ENCODE assay signal across 20 cellular contexts in the genomic region with DNA sequence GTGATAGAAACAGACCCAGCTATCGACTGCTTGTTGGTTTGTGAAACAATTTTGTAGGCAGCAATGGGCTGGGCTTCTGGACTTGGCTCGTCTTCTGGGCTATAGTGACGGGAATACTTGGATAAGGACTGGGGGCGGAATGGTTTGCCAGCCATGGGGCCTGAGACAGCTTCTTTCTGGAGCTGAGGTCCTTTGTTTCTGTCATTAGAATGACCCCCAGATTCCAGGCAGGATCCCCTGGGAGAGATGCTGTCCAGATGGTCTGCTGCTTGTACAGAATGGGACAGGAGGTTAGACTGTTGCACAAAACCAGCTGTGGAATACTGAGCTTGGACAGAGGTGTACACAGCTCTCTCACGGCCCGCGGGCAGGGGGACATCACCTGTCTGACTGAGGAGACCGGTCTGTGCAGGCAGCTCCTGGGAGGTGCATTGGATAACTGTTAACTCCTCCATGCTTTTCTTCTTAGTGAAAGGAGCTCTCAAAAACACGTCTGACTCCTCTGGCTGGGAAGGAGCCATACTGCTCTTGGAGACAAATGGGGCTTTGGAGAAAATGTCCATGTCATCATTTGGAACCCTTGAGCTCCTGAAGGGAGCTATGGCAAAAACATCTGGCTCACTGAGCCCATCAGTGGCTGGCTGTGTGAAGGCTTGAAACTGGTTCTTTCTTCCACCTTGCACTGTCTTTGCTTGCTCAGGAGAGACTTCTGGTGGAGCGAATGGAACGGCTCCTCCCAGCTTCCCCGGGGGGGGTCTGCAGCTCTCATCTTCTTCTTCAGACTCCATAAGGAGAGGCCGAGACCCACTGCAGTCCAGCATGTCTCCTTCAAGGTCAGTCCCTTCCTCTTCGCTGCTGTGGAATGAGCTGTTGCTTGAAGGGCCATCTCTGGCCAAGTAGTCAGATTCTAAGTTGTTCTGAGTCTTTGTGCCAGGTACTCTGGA. TPM values are rescaled to one million over a fixed set of nuclear protein-coding genes. Genes with fewer than 3 reads are reported as not detected.
DNase-seq lines count a peak whose midpoint lies in the region; ATAC-seq and TF ChIP-seq lines count a peak whose summit lies in the region.
"Had no signal": no experiment of that assay in that cellular context is flagged by ENCODE, and none has a peak within 500 bp of the region (broad histone marks: within the 10 kb centered on the region; RNA-seq: fewer than 3 reads in every experiment).

No MANE protein-coding gene starts in this region.

- no peak overlapping the region for H2BK5ac ChIP-seq in IMR-90 (ENCODE audit: low read depth, low read length, poor library complexity, severe bottlenecking)

- H3K4me2 ChIP-seq in IMR-90 (ENCODE audit: low read depth, low read length), result no peak overlapping the region
- H3K4me2 ChIP-seq: PC-9, SK-N-SH had no signal

- no peak overlapping the region for H3K56ac ChIP-seq in IMR-90 (ENCODE audit: extremely low read depth, insufficient read depth, low read length)

- H3K23ac ChIP-seq in IMR-90 (ENCODE audit: low read depth, low read length), result no peak overlapping the region

- no peak for ATAC-seq in IMR-90 (ENCODE audit: low read depth)
- no peak for ATAC-seq in HG03097 (IDR thresholded peaks at IDR 0.05; ENCODE audit: low FRiP score, unreplicated experiment)

- no peak for TF ChIP-seq POLR2A in IMR-90 (IDR thresholded peaks at IDR 0.05; ENCODE audit: low read depth, low read length)

- WGBS in IMR-90 (ENCODE audit: extremely low coverage in 2 of 2, insufficient read length in 1 of 2), 2 experiments, result 100% methylated on average over 1 of the region's 14 CpGs; no CpG with 5 or more reads in 1 of the 2 experiments

- H4K20me1 ChIP-seq in IMR-90 (ENCODE audit: insufficient read depth, low read length), result no peaks in the 10 kb centered on the region; the same call in 1 of the 2 replicates

- intact Hi-C loops in IMR-90 (cut with micrococcal nuclease), result no loop called here

- H3K4ac ChIP-seq in IMR-90 (ENCODE audit: low read depth, low read length), result no peak overlapping the region

- no peaks in the 10 kb centered on the region for H3K4me1 Mint-ChIP-seq in endothelial cell (ENCODE audit: unreplicated experiment)
- H3K4me1 Mint-ChIP-seq: memory B cell had no signal

- TSS peak; percentile 5 for BruUV-seq in IMR-90 (replicated peaks; lab: Mats Ljungman, UMichigan)

- in situ Hi-C loops in IMR-90 (cut with MboI; ENCODE audit: low sequenced_read_pairs), result no loop called here

- dilution Hi-C loops in IMR-90 (cut with HindIII; ENCODE audit: low sequenced_read_pairs, unreplicated experiment), result no loop called here

- no peak overlapping the region for H2AFZ ChIP-seq in IMR-90 (replicated peaks; ENCODE audit: low read length, poor library complexity)
- H2AFZ ChIP-seq: PC-9 had no signal

- peak overlapping the region; percentile 42 for H3K27ac Mint-ChIP-seq in endothelial cell (ENCODE audit: unreplicated experiment)
- H3K27ac Mint-ChIP-seq: activated T-cell treated with anti-CD3 and anti-CD28 coated beads, Interleukin-2, amount 50 U/mL, for 72 hours; dendritic cell treated with granulocyte-macrophage colony-stimulating factor and Interleukin-4, amounts not matched to agents 40 ng/mL and 50 ng/mL, for 4 days; memory B cell had no signal

- H3K4me3 ChIP-seq in IMR-90 (ENCODE audit: insufficient read depth, low read depth, low read length), result no peak overlapping the region
- H3K4me3 ChIP-seq in right atrium auricular region, result no peak overlapping the region
- H3K4me3 ChIP-seq in skin epidermis, result no peak overlapping the region
- H3K4me3 ChIP-seq: ascending aorta, PC-9 had no signal

- H3K9me3 Mint-ChIP-seq in endothelial cell (ENCODE audit: unreplicated experiment), result no peaks in the 10 kb centered on the region
- H3K9me3 Mint-ChIP-seq: activated T-cell treated with anti-CD3 and anti-CD28 coated beads, Interleukin-2, amount 50 U/mL, for 72 hours; dendritic cell treated with granulocyte-macrophage colony-stimulating factor and Interleukin-4, amounts not matched to agents 40 ng/mL and 50 ng/mL, for 4 days; memory B cell had no signal

- H3K14ac ChIP-seq in IMR-90 (replicated peaks; ENCODE audit: low read depth, low read length), result no peak overlapping the region

- H3K79me1 ChIP-seq in IMR-90 (ENCODE audit: low read depth in 1 of 2, low read length in 2 of 2), result peaks cover 8 to 28% of the 10 kb centered on the region in 2 experiments

- H3K9me1 ChIP-seq in IMR-90 (ENCODE audit: insufficient read depth, low read length), result peaks cover 7% of the 10 kb centered on the region

- peaks cover 2% of the 10 kb centered on the region for H3K27me3 Mint-ChIP-seq in endothelial cell (ENCODE audit: unreplicated experiment)
- H3K27me3 Mint-ChIP-seq: dendritic cell treated with granulocyte-macrophage colony-stimulating factor and Interleukin-4, amounts not matched to agents 40 ng/mL and 50 ng/mL, for 4 days had no signal

- no peak overlapping the region for H3K18ac ChIP-seq in IMR-90 (ENCODE audit: low read depth, low read length)

- H2AK5ac ChIP-seq in IMR-90 (ENCODE audit: low read depth, low read length), result no peak overlapping the region

- TF ChIP-seq RAD21 in IMR-90 (IDR thresholded peaks at IDR 0.05; ENCODE audit: low read length), result no peak

- TF ChIP-seq CTCF in IMR-90 (conservative IDR thresholded peaks at IDR 0.05; ENCODE audit: low read depth, low read length) (no peak), endothelial cell (IDR thresholded peaks at IDR 0.05; ENCODE audit: unreplicated experiment) (no peak), right atrium auricular region (IDR thresholded peaks at IDR 0.05) (no peak)

- no peak overlapping the region for H4K5ac ChIP-seq in IMR-90 (ENCODE audit: low read depth, low read length)

- H3K4me3 Mint-ChIP-seq in endothelial cell (ENCODE audit: unreplicated experiment), result peak overlapping the region; percentile 67
- H3K4me3 Mint-ChIP-seq: activated T-cell treated with anti-CD3 and anti-CD28 coated beads, Interleukin-2, amount 50 U/mL, for 72 hours; dendritic cell treated with granulocyte-macrophage colony-stimulating factor and Interleukin-4, amounts not matched to agents 40 ng/mL and 50 ng/mL, for 4 days; memory B cell had no signal

- no peak overlapping the region for H4K8ac ChIP-seq in IMR-90 (ENCODE audit: low read depth in 2 of 2, low read length in 2 of 2)

- DNase-seq in IMR-90, result no peak
- DNase-seq in endothelial cell (ENCODE audit: low spot score), result no peak
- peak; percentile 69 for DNase-seq in right atrium auricular region (ENCODE audit: low spot score)
- DNase-seq in NK-92 (lab: John Stamatoyannopoulos, UW; ENCODE audit: unreplicated experiment), result no peak
- no peak for DNase-seq in DMS53 (lab: John Stamatoyannopoulos, UW)
- no peak for DNase-seq in NOMO-1 treated with DMSO at 0.1 percent for 48 hours (lab: John Stamatoyannopoulos, UW; ENCODE audit: unreplicated experiment)
- DNase-seq: activated CD4-positive, alpha-beta T cell treated with anti-CD3 and anti-CD28 coated beads, Interleukin-2, amount 50 U/mL, for 4 hours; HCEC 1CT; NCI-H1930; NCI-H524 treated with DMSO at 0.1 percent for 48 hours; PC-9; SK-N-SH; small intestine; stimulated activated naive CD4-positive, alpha-beta T cell had no signal

- H2BK15ac ChIP-seq in IMR-90 (ENCODE audit: low read depth, low read length), result no peak overlapping the region

- no peak overlapping the region for H4K91ac ChIP-seq in IMR-90 (ENCODE audit: insufficient read depth, low read depth, low read length)

- peaks cover 20% of the 10 kb centered on the region for H3K36me3 ChIP-seq in IMR-90 (ENCODE audit: control insufficient read depth, insufficient read depth, low read length)
- H3K36me3 ChIP-seq in right atrium auricular region, result no peaks in the 10 kb centered on the region

- H3K9me3 ChIP-seq in IMR-90 (ENCODE audit: control insufficient read depth, insufficient read depth, low read length) (no peaks in the 10 kb centered on the region), right atrium auricular region (no peaks in the 10 kb centered on the region)
- H3K9me3 ChIP-seq: ascending aorta, SK-N-SH had no signal

- no peak overlapping the region for H3K27ac ChIP-seq in IMR-90 (ENCODE audit: insufficient read depth, low read length)
- H3K27ac ChIP-seq in right atrium auricular region, result peak overlapping the region in 1 of 2 donors; percentile 56
- peak overlapping the region in 12 of 21 experiments; percentile 2 to 76 (median 62) for H3K27ac ChIP-seq in skin epidermis
- H3K27ac ChIP-seq: PC-9 had no signal

- no peaks in the 10 kb centered on the region for H3K4me1 ChIP-seq in IMR-90 (ENCODE audit: control insufficient read depth, insufficient read depth, low read length)
- no peaks in the 10 kb centered on the region for H3K4me1 ChIP-seq in right atrium auricular region
- H3K4me1 ChIP-seq: ascending aorta had no signal

- H3K27me3 ChIP-seq in IMR-90 (ENCODE audit: control insufficient read depth, insufficient read depth, low read length), result no peaks in the 10 kb centered on the region
- H3K27me3 ChIP-seq in right atrium auricular region, result no peaks in the 10 kb centered on the region
- H3K27me3 ChIP-seq: ascending aorta had no signal

- CTCF ChIA-PET in IMR-90 (lab: Yijun Ruan, JAX), result no interaction called here

- no peak overlapping the region for H2BK120ac ChIP-seq in IMR-90 (ENCODE audit: low read depth, low read length)

- H2AK9ac ChIP-seq in IMR-90 (replicated peaks; ENCODE audit: low read depth, low read length, poor library complexity), result no peak overlapping the region

- no peak overlapping the region for H3K9ac ChIP-seq in IMR-90 (ENCODE audit: low read depth, low read length)
- H3K9ac ChIP-seq: SK-N-SH had no signal

- no peak overlapping the region for H2BK20ac ChIP-seq in IMR-90 (ENCODE audit: low read depth, low read length)

- POLR2A ChIA-PET in IMR-90 (lab: Charles Lee; ENCODE audit: unreplicated experiment), result no interaction called here

- peaks cover 40% of the 10 kb centered on the region for H3K36me3 Mint-ChIP-seq in endothelial cell (ENCODE audit: low read depth, unreplicated experiment)
- H3K36me3 Mint-ChIP-seq: memory B cell had no signal

TF ChIP-seq in IMR-90, 13 proteins besides CTCF, POLR2A, EP300 and RAD21 (continues in another document):
- TF ChIP-seq RFX5 (IDR thresholded peaks at IDR 0.05; ENCODE audit: low read depth, low read length), result no peak
- TF ChIP-seq MAFK (IDR thresholded peaks at IDR 0.05; ENCODE audit: low read depth, low read length), result no peak
- TF ChIP-seq FOS (IDR thresholded peaks at IDR 0.05; ENCODE audit: low read depth, low read length), result no peak

RNA-seq across cellular contexts. Expression of a gene that starts 28.6 kb away (rescaled TPM):
- total RNA-seq in IMR-90 (2012; rRNA removed), result 24.0 and 40.0 TPM in 2 replicates
- polyA plus RNA-seq in IMR-90 (2012; rRNA removed), result 32.2 and 32.4 TPM in 2 replicates
- 9.3 and 15.4 TPM in 2 replicates for polyA plus RNA-seq in IMR-90 (2012; cell fraction: cytosol; rRNA removed)
- polyA plus RNA-seq in IMR-90 (2012; cell fraction: nucleus; rRNA removed; ENCODE audit: low replicate concordance), result 3.0 and 16.0 TPM in 2 replicates
- total RNA-seq in endothelial cell (ENCODE audit: unreplicated experiment), result 50.7 TPM
- 10 to 100 TPM; 31.8 to 43.0 TPM for total RNA-seq in right atrium auricular region
